22 cellular contexts compared by ENCODE assay signal in the genomic region with DNA sequence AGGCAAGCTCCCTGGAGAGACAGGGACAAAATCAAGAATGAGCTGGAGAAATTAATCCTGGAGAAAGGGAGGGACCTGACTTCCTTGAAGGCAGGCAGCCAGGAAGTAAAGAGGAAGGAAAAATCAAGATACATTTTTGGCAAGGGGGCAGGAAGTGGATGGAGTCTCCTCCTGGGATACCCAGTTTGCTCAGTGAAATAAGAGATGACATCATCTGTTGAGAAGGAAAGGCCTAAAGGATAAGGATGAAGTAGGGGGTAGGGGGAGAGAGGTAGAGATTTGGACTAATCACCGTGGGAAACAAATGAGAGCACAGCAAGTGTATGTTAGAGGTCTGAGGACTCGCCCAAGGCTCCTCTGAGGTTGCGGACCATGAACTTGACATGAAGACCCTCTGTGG.
"Had no signal": no experiment of that assay in that cellular context is flagged by ENCODE, and none has a peak within 500 bp of the region (broad histone marks: within the 10 kb centered on the region; RNA-seq: fewer than 3 reads in every experiment).

No MANE protein-coding gene starts in this region.

- H3K4me1 Mint-ChIP-seq: activated naive CD4-positive, alpha-beta T cell treated with anti-CD3 and anti-CD28 coated beads, Interleukin-2, amount 50 U/mL, for 24 hours; nephron; stimulated activated naive CD8-positive, alpha-beta T cell treated with anti-CD3 and anti-CD28 coated beads, Interleukin-15, amount 100 ng/mL, for 72 hours had no signal

- H3K36me3 ChIP-seq: brain microvascular endothelial cell, esophagus muscularis mucosa had no signal

- H3K4me3 Mint-ChIP-seq: activated CD8-positive, alpha-beta T cell treated with anti-CD3 and anti-CD28 coated beads, Interleukin-2, amount 10 ng/mL, durations not matched to agents 7 days and 5 days; activated naive CD4-positive, alpha-beta T cell treated with anti-CD3 and anti-CD28 coated beads, Interleukin-2, amount 50 U/mL, for 24 hours; activated T-helper 1 cell treated with anti-CD3 and anti-CD28 coated beads, Interleukin-12 subunit alpha, Interleukin-12 subunit beta, Interleukin-2, Interleukin-4 antibody, amounts not matched to agents 30 ng/mL and 10 ng/mL and 1 ng/mL, durations not matched to agents 14 hours and 24 hours and 36 hours; effector memory CD8-positive, alpha-beta T cell; nephron; stimulated activated effector memory CD8-positive, alpha-beta T cell treated with anti-CD3 and anti-CD28 coated beads, Interleukin-12 subunit alpha, Interleukin-12 subunit beta, amount 100 ng/mL, for 72 hours; stimulated activated naive CD8-positive, alpha-beta T cell treated with anti-CD3 and anti-CD28 coated beads, Interleukin-15, amount 100 ng/mL, for 72 hours had no signal

- H3K4me3 ChIP-seq: esophagus muscularis mucosa, heart left ventricle, tibial artery had no signal

- H3K27ac Mint-ChIP-seq: activated CD8-positive, alpha-beta T cell treated with anti-CD3 and anti-CD28 coated beads, Interleukin-2, amount 10 ng/mL, durations not matched to agents 7 days and 5 days; activated naive CD4-positive, alpha-beta T cell treated with anti-CD3 and anti-CD28 coated beads, Interleukin-2, amount 50 U/mL, for 24 hours; activated T-helper 1 cell treated with anti-CD3 and anti-CD28 coated beads, Interleukin-12 subunit alpha, Interleukin-12 subunit beta, Interleukin-2, Interleukin-4 antibody, amounts not matched to agents 30 ng/mL and 10 ng/mL and 1 ng/mL, durations not matched to agents 14 hours and 24 hours and 36 hours; effector memory CD8-positive, alpha-beta T cell; nephron; stimulated activated effector memory CD8-positive, alpha-beta T cell treated with anti-CD3 and anti-CD28 coated beads, Interleukin-12 subunit alpha, Interleukin-12 subunit beta, amount 100 ng/mL, for 72 hours had no signal

- FAIRE-seq: colon, islet of Langerhans, small intestine had no signal

- H3K27me3 Mint-ChIP-seq: activated naive CD4-positive, alpha-beta T cell treated with anti-CD3 and anti-CD28 coated beads, Interleukin-2, amount 50 U/mL, for 24 hours; effector memory CD8-positive, alpha-beta T cell; stimulated activated naive CD8-positive, alpha-beta T cell treated with anti-CD3 and anti-CD28 coated beads, Interleukin-15, amount 100 ng/mL, for 72 hours had no signal

- H3K27me3 ChIP-seq: brain microvascular endothelial cell, esophagus muscularis mucosa, heart left ventricle, tibial artery had no signal

- H3K9ac ChIP-seq: parathyroid adenoma had no signal

- H3K9me3 Mint-ChIP-seq: activated naive CD4-positive, alpha-beta T cell treated with anti-CD3 and anti-CD28 coated beads, Interleukin-2, amount 50 U/mL, for 24 hours; activated T-helper 1 cell treated with anti-CD3 and anti-CD28 coated beads, Interleukin-12 subunit alpha, Interleukin-12 subunit beta, Interleukin-2, Interleukin-4 antibody, amounts not matched to agents 30 ng/mL and 10 ng/mL and 1 ng/mL, durations not matched to agents 14 hours and 24 hours and 36 hours; effector memory CD8-positive, alpha-beta T cell; stimulated activated effector memory CD8-positive, alpha-beta T cell treated with anti-CD3 and anti-CD28 coated beads, Interleukin-12 subunit alpha, Interleukin-12 subunit beta, amount 100 ng/mL, for 72 hours; stimulated activated naive CD8-positive, alpha-beta T cell treated with anti-CD3 and anti-CD28 coated beads, Interleukin-15, amount 100 ng/mL, for 72 hours had no signal

- H3K79me2 ChIP-seq: parathyroid adenoma had no signal

- H3K9me3 ChIP-seq: esophagus muscularis mucosa, heart left ventricle, tibial artery had no signal

- H2AFZ ChIP-seq: parathyroid adenoma had no signal

- DNase-seq: activated CD4-positive, alpha-beta T cell treated with anti-CD3 and anti-CD28 coated beads for 1 hour; activated CD4-positive, alpha-beta T cell treated with anti-CD3 and anti-CD28 coated beads, Interleukin-2, amount 50 U/mL, for 1 hour; activated CD8-positive, alpha-beta T cell treated with anti-CD3 and anti-CD28 coated beads, Interleukin-2, amount 10 ng/mL, durations not matched to agents 7 days and 5 days; activated gamma-delta T cell treated with Interleukin-2 at 50 U/mL for 16 hours; aorta; brain microvascular endothelial cell; effector memory CD8-positive, alpha-beta T cell; heart left ventricle; left cardiac atrium; small intestine; stimulated activated CD4-positive, alpha-beta T cell treated with anti-CD3 and anti-CD28 coated beads, Interleukin-2, amount 100 ng/mL, for 24 hours; stimulated activated naive CD8-positive, alpha-beta T cell treated with anti-CD3 and anti-CD28 coated beads, Interleukin-15, amount 100 ng/mL, for 72 hours; tibial artery had no signal

- ATAC-seq: activated CD8-positive, alpha-beta T cell treated with anti-CD3 and anti-CD28 coated beads, Interleukin-2, amount 10 ng/mL, durations not matched to agents 7 days and 5 days; effector memory CD8-positive, alpha-beta T cell; sciatic nerve; stimulated activated effector memory CD8-positive, alpha-beta T cell treated with anti-CD3 and anti-CD28 coated beads, Interleukin-12 subunit alpha, Interleukin-12 subunit beta, amount 100 ng/mL, for 72 hours; stimulated activated naive CD8-positive, alpha-beta T cell treated with anti-CD3 and anti-CD28 coated beads, Interleukin-15, amount 100 ng/mL, for 72 hours had no signal

- H3K27ac ChIP-seq: brain microvascular endothelial cell, esophagus muscularis mucosa, heart left ventricle, parathyroid adenoma, tibial artery had no signal

- H3K4me1 ChIP-seq: esophagus muscularis mucosa, parathyroid adenoma, tibial artery had no signal
